ENCODE assay signal across 1 cellular context in the genomic region with DNA sequence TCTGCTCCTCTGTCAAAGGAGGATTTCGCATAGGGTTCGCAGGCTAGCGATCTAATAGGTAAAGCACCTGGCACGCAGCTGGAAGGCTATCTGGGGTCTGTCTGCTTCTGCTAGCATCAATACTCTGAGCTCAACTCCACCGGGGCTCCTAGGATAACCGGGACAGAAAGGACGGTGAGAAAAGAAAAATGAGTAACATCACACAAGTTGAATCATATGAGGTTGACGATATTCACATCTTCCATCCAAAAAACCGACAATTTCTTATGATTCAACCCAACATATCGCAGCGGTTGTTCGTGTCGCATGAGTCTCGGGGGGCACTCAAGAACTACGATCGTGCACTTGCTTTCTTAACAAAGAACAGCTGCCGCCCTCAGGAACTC.
TF ChIP-seq lines count a peak whose summit lies in the region.

No MANE protein-coding gene starts in this region.

TF ChIP-seq in SK-N-SH treated with all-trans-retinoic acid at 6 μM for 48 hours, 23 proteins besides CTCF, POLR2A, EP300 and RAD21 (continued from another document):
- TF ChIP-seq ARNTL (CRISPR knock-in tag; IDR thresholded peaks at IDR 0.05; ENCODE audit: borderline replicate concordance, low read depth) (no peak), BACH2 (CRISPR knock-in tag; IDR thresholded peaks at IDR 0.05; ENCODE audit: borderline replicate concordance) (no peak), ZNF565 (CRISPR knock-in tag; conservative IDR thresholded peaks at IDR 0.05; ENCODE audit: low read depth) (no peak), ZNF70 (CRISPR knock-in tag; IDR thresholded peaks at IDR 0.05) (no peak), ZC3H10 (CRISPR knock-in tag; IDR thresholded peaks at IDR 0.05) (no peak)
TF ChIP-seq in SK-N-SH treated with all-trans-retinoic acid at 6 μM for 48 hours: peak in this region for 0.
